ENCODE assay signal across 21 cellular contexts in genomic region chr17:4317648-4318047, GRCh38. TPM values are rescaled to one million over a fixed set of nuclear protein-coding genes. Genes with fewer than 3 reads are reported as not detected.
DNase-seq lines count a peak whose midpoint lies in the region; ATAC-seq, FAIRE-seq and TF ChIP-seq lines count a peak whose summit lies in the region.
"Had no signal": no experiment of that assay in that cellular context is flagged by ENCODE, and none has a peak within 500 bp of the region (broad histone marks: within the 10 kb centered on the region; RNA-seq: fewer than 3 reads in every experiment).

No MANE protein-coding gene starts in this region.

- intact Hi-C loops in HepG2 (cut with micrococcal nuclease; ENCODE audit: unreplicated experiment): no loop called here

- ATAC-seq in WTC11: no peak
- no peak for ATAC-seq in HepG2
- ATAC-seq: naive thymus-derived CD4-positive, alpha-beta T cell; stimulated activated naive CD8-positive, alpha-beta T cell treated with anti-CD3 and anti-CD28 coated beads, Interleukin-15, Interleukin-2, amounts not matched to agents 100 U/mL and 50 U/mL, for 24 hours had no signal

- 96% methylated on average over 5 of the region's 5 CpGs for WGBS in HepG2 (ENCODE audit: low lambda C conversion rate)

- TF ChIP-seq RAD21 in HepG2 (CRISPR knock-in tag; IDR thresholded peaks at IDR 0.05): no peak

- no peak overlapping the region for H2AFZ ChIP-seq in HepG2 (ENCODE audit: low read length)

- TF ChIP-seq CTCF in WTC11 (IDR thresholded peaks at IDR 0.05): no peak
- no peak for TF ChIP-seq CTCF in mesothelial cell of epicardium (IDR thresholded peaks at IDR 0.05; ENCODE audit: unreplicated experiment)
- no peak for TF ChIP-seq CTCF in RWPE1 (conservative IDR thresholded peaks at IDR 0.05; ENCODE audit: low read depth)
- TF ChIP-seq CTCF in HepG2 (CRISPR knock-in tag; IDR thresholded peaks at IDR 0.05): no peak

- POLR2A ChIA-PET in WTC11 (lab: Charles Lee) (no interaction called here), RWPE1 (lab: Yijun Ruan, JAX; ENCODE audit: low non-redundant PET) (no interaction called here), HepG2 (lab: Yijun Ruan, JAX) (no interaction called here)

- peaks cover 33% of the 10 kb centered on the region for H4K20me1 ChIP-seq in HepG2 (ENCODE audit: insufficient read depth, low read length)

- H3K9me3 Mint-ChIP-seq in WTC11: peaks cover 5% of the 10 kb centered on the region; the same call in 1 of the 2 replicates
- no peaks in the 10 kb centered on the region for H3K9me3 Mint-ChIP-seq in mesothelial cell of epicardium
- H3K9me3 Mint-ChIP-seq: activated CD4-positive, alpha-beta memory T cell treated with anti-CD3 and anti-CD28 coated beads for 36 hours; activated naive CD8-positive, alpha-beta T cell treated with anti-CD3 and anti-CD28 coated beads, Interleukin-2, amount 10 ng/mL, durations not matched to agents 7 days and 5 days; CD4-positive, alpha-beta T cell; naive thymus-derived CD4-positive, alpha-beta T cell had no signal

- DNase-seq in WTC11 (ENCODE audit: low spot score) (no peak), epithelial cell of prostate (ENCODE audit: low read depth, low spot score) (no peak), mesothelial cell of epicardium (ENCODE audit: low spot score in 2 of 2, unreplicated experiment in 2 of 2) (no peak), superior temporal gyrus (ENCODE audit: extremely low spot score) (peak; percentile 62), RWPE1 (ENCODE audit: low spot score) (no peak), OCI-M2 (lab: John Stamatoyannopoulos, UW; ENCODE audit: unreplicated experiment) (no peak), NCI-H524 treated with DMSO at 0.1 percent for 48 hours (lab: John Stamatoyannopoulos, UW) (no peak), HepG2 (ENCODE audit: low spot score) (no peak)
- DNase-seq: activated CD4-positive, alpha-beta memory T cell treated with anti-CD3 and anti-CD28 coated beads for 36 hours; activated CD4-positive, CD25-positive, alpha-beta regulatory T cell; activated CD8-positive, alpha-beta memory T cell treated with anti-CD3 and anti-CD28 coated beads, Interleukin-2, amount 50 U/mL, for 48 hours; activated naive CD8-positive, alpha-beta T cell treated with anti-CD3 and anti-CD28 coated beads, Interleukin-2, amount 10 ng/mL, durations not matched to agents 7 days and 5 days; CD4-positive, alpha-beta T cell; effector memory CD4-positive, alpha-beta T cell; EL; naive thymus-derived CD4-positive, alpha-beta T cell; NCI-H1048; NCI-H1694 treated with DMSO at 0.1 percent for 48 hours; NCI-H526 treated with DMSO at 0.1 percent for 48 hours; stimulated activated naive CD8-positive, alpha-beta T cell treated with anti-CD3 and anti-CD28 coated beads, Interleukin-15, Interleukin-2, amounts not matched to agents 100 U/mL and 50 U/mL, for 24 hours had no signal

- H3K4me3 ChIP-seq in HepG2 (replicated peaks in 1 of 3; ENCODE audit: insufficient read depth in 1 of 3, low read depth in 2 of 3, low read length in 3 of 3): no peak overlapping the region

- no peaks in the 10 kb centered on the region for H3K36me3 ChIP-seq in HepG2 (replicated peaks in 1 of 2; ENCODE audit: control insufficient read depth in 1 of 2, insufficient read depth in 2 of 2, low read length in 2 of 2)

- H3K79me2 ChIP-seq in HepG2 (ENCODE audit: insufficient read depth, low read length): peaks cover 85% of the 10 kb centered on the region

- no peaks in the 10 kb centered on the region for H3K27me3 ChIP-seq in HepG2 (ENCODE audit: control insufficient read depth in 1 of 2, insufficient read depth in 2 of 2, low read length in 2 of 2)

- H3K4me1 Mint-ChIP-seq in WTC11: peaks cover 67% of the 10 kb centered on the region
- H3K4me1 Mint-ChIP-seq in mesothelial cell of epicardium: peaks cover 50% of the 10 kb centered on the region

- in situ Hi-C loops in HepG2 (cut with HindIII; ENCODE audit: extremely low pct_ligation_motif_present, low pct_unique_long_range_greater_than_20kb): no loop called here

- no peak overlapping the region for H3K9ac ChIP-seq in HepG2 (ENCODE audit: insufficient read depth, low read depth, low read length)

- H3K27ac Mint-ChIP-seq in WTC11 (peak overlapping the region; percentile 47), mesothelial cell of epicardium (peak overlapping the region; percentile 86)
- H3K27ac Mint-ChIP-seq: activated CD4-positive, alpha-beta memory T cell treated with anti-CD3 and anti-CD28 coated beads for 36 hours; activated naive CD8-positive, alpha-beta T cell treated with anti-CD3 and anti-CD28 coated beads, Interleukin-2, amount 10 ng/mL, durations not matched to agents 7 days and 5 days; CD4-positive, alpha-beta T cell had no signal

- BruUV-seq in HepG2 (replicated peaks; lab: Mats Ljungman, UMichigan): no TSS peak

- H3K27me3 Mint-ChIP-seq in WTC11 (ENCODE audit: low read depth) (no peaks in the 10 kb centered on the region), mesothelial cell of epicardium (ENCODE audit: low read depth) (no peaks in the 10 kb centered on the region)
- H3K27me3 Mint-ChIP-seq: activated CD4-positive, alpha-beta memory T cell treated with anti-CD3 and anti-CD28 coated beads for 36 hours; activated naive CD8-positive, alpha-beta T cell treated with anti-CD3 and anti-CD28 coated beads, Interleukin-2, amount 10 ng/mL, durations not matched to agents 7 days and 5 days; CD4-positive, alpha-beta T cell; naive thymus-derived CD4-positive, alpha-beta T cell had no signal

- H3K27ac ChIP-seq in epithelial cell of prostate (peak overlapping the region; percentile 54), RWPE1 (no peak overlapping the region), HepG2 (ENCODE audit: extremely low read length, insufficient read depth, low read length) (no peak overlapping the region)

- no peak for FAIRE-seq in HepG2 (lab: Jason Lieb, UNC)
- FAIRE-seq: GM12892 had no signal

- TF ChIP-seq POLR2A in HepG2 (IDR thresholded peaks at IDR 0.05; ENCODE audit: insufficient read depth in 1 of 2, low read depth in 2 of 2, low read length in 2 of 2): no peak

- H3K4me3 Mint-ChIP-seq in WTC11 (no peak overlapping the region), mesothelial cell of epicardium (no peak overlapping the region)
- H3K4me3 Mint-ChIP-seq: activated CD4-positive, alpha-beta memory T cell treated with anti-CD3 and anti-CD28 coated beads for 36 hours; activated naive CD8-positive, alpha-beta T cell treated with anti-CD3 and anti-CD28 coated beads, Interleukin-2, amount 10 ng/mL, durations not matched to agents 7 days and 5 days; CD4-positive, alpha-beta T cell; naive thymus-derived CD4-positive, alpha-beta T cell had no signal

- TF ChIP-seq EP300 in HepG2 (IDR thresholded peaks at IDR 0.05; ENCODE audit: low read depth in 2 of 2, low read length in 2 of 2) (no peak), HepG2 (CRISPR knock-in tag; IDR thresholded peaks at IDR 0.05; ENCODE audit: borderline replicate concordance) (no peak)

- peaks cover 9% of the 10 kb centered on the region for H3K36me3 Mint-ChIP-seq in WTC11
- no peaks in the 10 kb centered on the region for H3K36me3 Mint-ChIP-seq in mesothelial cell of epicardium

- CTCF ChIA-PET in WTC11 (lab: Charles Lee) (interaction anchor here (1.6 to 1.9 kb wide), 2 partner anchors 11 to 13 kb away, joined by 4 to 5 read pairs; no protein-coding TSS in a partner anchor), RWPE1 (lab: Yijun Ruan, JAX) (no interaction called here), HepG2 (lab: Yijun Ruan, JAX; ENCODE audit: low intra/inter-chr PET ratio, low total read pairs) (no interaction called here)

- H3K4me2 ChIP-seq in HepG2 (ENCODE audit: low read depth, low read length): no peak overlapping the region

- H3K9me3 ChIP-seq in HepG2 (ENCODE audit: low read length): no peaks in the 10 kb centered on the region

- H3K4me1 ChIP-seq in HepG2 (ENCODE audit: insufficient read depth, low read length): peaks cover 52% of the 10 kb centered on the region

RNA-seq across cellular contexts. Expression of gene UBE2G1, which starts 48.8 kb away (rescaled TPM):
- total RNA-seq in WTC11 (2021) (177 to 201 TPM (median 198 TPM) in 3 replicates), mesothelial cell of epicardium (81.5 to 86.9 TPM (median 84.1 TPM) in 3 replicates), HepG2 (2016; rRNA removed; fragmentation: Illumina TruSeq; extraction: Trizol) (42.6 and 49.8 TPM in 2 replicates)
- 25.2 and 26.2 TPM in 2 replicates for total RNA-seq in HepG2 (2016; cell fraction: cytosol; rRNA removed; fragmentation: Illumina TruSeq; extraction: Trizol; ENCODE audit: low read depth)
- total RNA-seq in HepG2 (2016; cell fraction: insoluble cytoplasmic fraction; rRNA removed; fragmentation: Illumina TruSeq; extraction: Trizol): 40.8 and 52.8 TPM in 2 replicates
- total RNA-seq in HepG2 (2016; cell fraction: membrane; rRNA removed; fragmentation: Illumina TruSeq; extraction: Trizol): 31.5 and 33.2 TPM in 2 replicates
- 21.4 and 24.8 TPM in 2 replicates for total RNA-seq in HepG2 (2016; cell fraction: nucleus; rRNA removed; fragmentation: Illumina TruSeq; extraction: Trizol)
- polyA plus RNA-seq in HepG2 (2011; rRNA removed): 23.8 and 27.9 TPM in 2 replicates
- polyA plus RNA-seq in HepG2 (2011; cell fraction: cytosol; rRNA removed): 13.1 and 17.7 TPM in 2 replicates
- 8.2 and 9.0 TPM in 2 replicates for polyA plus RNA-seq in HepG2 (2011; cell fraction: nucleus; rRNA removed)
- 25.8 and 29.5 TPM in 2 replicates for polyA plus RNA-seq in HepG2 (2012)
- 8.2 and 10.4 TPM in 2 replicates for polyA plus RNA-seq in HepG2 (2016; cell fraction: cytosol; fragmentation: Illumina TruSeq; extraction: Trizol; ENCODE audit: low read depth)
- 65.7 and 70.2 TPM in 2 replicates for polyA plus RNA-seq in HepG2 (2016; cell fraction: insoluble cytoplasmic fraction; fragmentation: Illumina TruSeq; extraction: Trizol; ENCODE audit: low read depth)
- 21.4 and 22.3 TPM in 2 replicates for polyA plus RNA-seq in HepG2 (2016; cell fraction: membrane; fragmentation: Illumina TruSeq; extraction: Trizol; ENCODE audit: low read depth)
- polyA plus RNA-seq in HepG2 (2016; cell fraction: nucleus; fragmentation: Illumina TruSeq; extraction: Trizol; ENCODE audit: insufficient read depth, low read depth): 32.4 and 34.7 TPM in 2 replicates
- polyA minus RNA-seq in HepG2 (2011; rRNA and poly(A)+ RNA removed; ENCODE audit: low replicate concordance): 18.4 and 18.9 TPM in 2 replicates
- polyA minus RNA-seq in HepG2 (2011; cell fraction: cytosol; rRNA and poly(A)+ RNA removed): 25.8 and 28.5 TPM in 2 replicates
- 19.7 and 20.6 TPM in 2 replicates for polyA minus RNA-seq in HepG2 (2011; cell fraction: nucleus; rRNA and poly(A)+ RNA removed)

RNA-seq across cellular contexts. Expression of gene ANKFY1, which starts 53.9 kb away (rescaled TPM):
- total RNA-seq in WTC11 (2021): 44.8 to 46.8 TPM (median 45.3 TPM) in 3 replicates
- 60.4 to 64.5 TPM (median 64.3 TPM) in 3 replicates for total RNA-seq in mesothelial cell of epicardium
- 16.8 and 36.8 TPM in 2 replicates for total RNA-seq in HepG2 (2016; rRNA removed; fragmentation: Illumina TruSeq; extraction: Trizol)
- 9.6 and 12.9 TPM in 2 replicates for total RNA-seq in HepG2 (2016; cell fraction: cytosol; rRNA removed; fragmentation: Illumina TruSeq; extraction: Trizol; ENCODE audit: low read depth)
- 14.9 and 36.2 TPM in 2 replicates for total RNA-seq in HepG2 (2016; cell fraction: insoluble cytoplasmic fraction; rRNA removed; fragmentation: Illumina TruSeq; extraction: Trizol)
- 8.7 and 9.4 TPM in 2 replicates for total RNA-seq in HepG2 (2016; cell fraction: membrane; rRNA removed; fragmentation: Illumina TruSeq; extraction: Trizol)
- 26.9 and 29.7 TPM in 2 replicates for total RNA-seq in HepG2 (2016; cell fraction: nucleus; rRNA removed; fragmentation: Illumina TruSeq; extraction: Trizol)
- polyA plus RNA-seq in HepG2 (2011; rRNA removed): 11.9 and 12.7 TPM in 2 replicates
- polyA plus RNA-seq in HepG2 (2011; cell fraction: cytosol; rRNA removed): 6.5 and 7.6 TPM in 2 replicates
- 73.8 and 74.5 TPM in 2 replicates for polyA plus RNA-seq in HepG2 (2011; cell fraction: nucleus; rRNA removed)
- polyA plus RNA-seq in HepG2 (2012): 11.5 and 14.0 TPM in 2 replicates
- 0.83 and 0.88 TPM in 2 replicates for polyA plus RNA-seq in HepG2 (2016; cell fraction: cytosol; fragmentation: Illumina TruSeq; extraction: Trizol; ENCODE audit: low read depth)
- polyA plus RNA-seq in HepG2 (2016; cell fraction: insoluble cytoplasmic fraction; fragmentation: Illumina TruSeq; extraction: Trizol; ENCODE audit: low read depth): 15.5 and 18.4 TPM in 2 replicates
- polyA plus RNA-seq in HepG2 (2016; cell fraction: membrane; fragmentation: Illumina TruSeq; extraction: Trizol; ENCODE audit: low read depth): 2.3 and 2.6 TPM in 2 replicates
- polyA plus RNA-seq in HepG2 (2016; cell fraction: nucleus; fragmentation: Illumina TruSeq; extraction: Trizol; ENCODE audit: insufficient read depth, low read depth): 37.7 and 41.0 TPM in 2 replicates
- polyA minus RNA-seq in HepG2 (2011; rRNA and poly(A)+ RNA removed; ENCODE audit: low replicate concordance): 47.3 and 71.2 TPM in 2 replicates
- 18.7 and 20.6 TPM in 2 replicates for polyA minus RNA-seq in HepG2 (2011; cell fraction: cytosol; rRNA and poly(A)+ RNA removed)
- polyA minus RNA-seq in HepG2 (2011; cell fraction: nucleus; rRNA and poly(A)+ RNA removed): 36.8 and 42.4 TPM in 2 replicates
